1 cellular context compared by ENCODE assay signal in the genomic region with DNA sequence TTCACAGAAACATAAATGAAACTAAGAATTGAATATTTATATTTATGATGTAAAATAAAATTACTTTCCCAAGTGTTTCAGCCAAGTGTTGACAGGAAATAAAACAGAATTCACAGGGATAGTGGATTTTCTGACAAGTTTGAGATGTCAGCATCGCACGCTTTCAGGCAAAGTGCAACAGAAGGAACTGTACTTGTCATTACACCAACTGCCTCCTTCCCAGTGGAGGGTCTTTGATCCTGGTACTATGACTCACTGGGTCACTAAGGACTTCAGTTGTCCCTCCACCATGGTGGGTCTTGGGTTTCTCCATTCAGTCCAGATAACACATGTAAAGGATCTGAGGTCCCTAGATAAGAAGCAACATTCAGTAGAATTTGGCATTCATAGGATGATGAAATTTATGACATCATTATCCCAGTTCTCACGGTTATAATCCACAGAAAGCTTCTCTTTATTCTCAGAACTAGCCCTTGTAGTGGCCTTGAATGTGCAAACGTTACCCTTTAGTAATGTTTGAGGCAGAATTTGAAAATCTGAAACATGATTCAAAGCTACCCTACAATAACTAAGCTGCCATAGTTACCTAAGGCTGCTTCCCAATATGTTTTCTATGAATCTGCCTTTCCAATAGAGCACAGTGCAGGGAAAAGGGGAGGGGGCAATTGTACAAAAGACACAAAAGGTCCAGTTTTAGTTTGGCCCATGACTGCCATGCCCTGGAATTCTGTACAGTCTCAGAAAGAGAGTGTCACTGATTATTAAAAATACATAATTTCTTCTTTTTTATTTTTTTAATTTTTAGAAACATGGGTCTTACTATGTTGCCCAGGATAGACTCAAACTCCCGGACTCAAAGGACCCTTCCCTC.
A peak's percentile ranks its signal among the peaks of the same experiment; 100 is the strongest.
TF ChIP-seq lines count a peak whose summit lies in the region.

No MANE protein-coding gene starts in this region.

TF ChIP-seq in K562, 482 proteins besides CTCF, POLR2A, EP300 and RAD21 (continued from another document and continues in another):
- TF ChIP-seq OTX1 (CRISPR knock-in tag; IDR thresholded peaks at IDR 0.05) (peak; percentile 17; the same call in 1 of the 2 replicates), ZNF778 (CRISPR knock-in tag; IDR thresholded peaks at IDR 0.05) (no peak), DIDO1 (tag; IDR thresholded peaks at IDR 0.05; ENCODE audit: low read depth) (no peak), ZNF174 (CRISPR knock-in tag; IDR thresholded peaks at IDR 0.05) (peak; percentile 67; the same call in 1 of the 2 replicates), ZNF232 (CRISPR knock-in tag; IDR thresholded peaks at IDR 0.05) (no peak), NFYB (IDR thresholded peaks at IDR 0.05; ENCODE audit: extremely low read depth, insufficient read length) (no peak), CGGBP1 (CRISPR knock-in tag; IDR thresholded peaks at IDR 0.05) (no peak), JUN (IDR thresholded peaks at IDR 0.05; ENCODE audit: borderline replicate concordance, low read depth, low read length) (peak; percentile 98), JUN (CRISPR knock-in tag; IDR thresholded peaks at IDR 0.05; ENCODE audit: borderline replicate concordance) (peak; percentile 96), HNRNPLL (IDR thresholded peaks at IDR 0.05; ENCODE audit: low read depth, low read length, poor library complexity, severe bottlenecking) (no peak), KHSRP (IDR thresholded peaks at IDR 0.05) (no peak), KLF6 (CRISPR knock-in tag; IDR thresholded peaks at IDR 0.05; ENCODE audit: borderline replicate concordance) (peak; percentile 68; the same call in 1 of the 2 replicates), FOXK1 (CRISPR knock-in tag; IDR thresholded peaks at IDR 0.05; ENCODE audit: borderline replicate concordance) (no peak), ETV6 (IDR thresholded peaks at IDR 0.05; ENCODE audit: borderline replicate concordance in 1 of 2, low read depth in 2 of 2, low read length in 1 of 2) (no peak; a peak in 1 of 4 replicates), ETV6 (CRISPR knock-in tag; IDR thresholded peaks at IDR 0.05; ENCODE audit: borderline replicate concordance) (no peak), ELF1 (tag; IDR thresholded peaks at IDR 0.05) (0 out of 2 replicates have a peak, but pooled peaks have one; percentile 28), TAF9B (IDR thresholded peaks at IDR 0.05; ENCODE audit: partially characterized antibody) (peak; percentile 97), ZFP1 (CRISPR knock-in tag; IDR thresholded peaks at IDR 0.05) (no peak), ZC3H4 (CRISPR knock-in tag; IDR thresholded peaks at IDR 0.05; ENCODE audit: borderline replicate concordance) (no peak), ZNF408 (CRISPR knock-in tag; IDR thresholded peaks at IDR 0.05; ENCODE audit: low read depth) (no peak), GTF2B (IDR thresholded peaks at IDR 0.05; ENCODE audit: extremely low read depth, insufficient read length) (peak; percentile 19), SAP30 (IDR thresholded peaks at IDR 0.05; ENCODE audit: borderline replicate concordance, insufficient read depth, low read depth, low read length, poor library complexity, severe bottlenecking) (no peak), RBM15 (IDR thresholded peaks at IDR 0.05; ENCODE audit: insufficient read depth, low read length) (no peak), JUNB (CRISPR knock-in tag; conservative IDR thresholded peaks at IDR 0.05) (peak; percentile 77), ZNF41 (CRISPR knock-in tag; conservative IDR thresholded peaks at IDR 0.05) (peak; percentile 65), CHAMP1 (IDR thresholded peaks at IDR 0.05) (peak; percentile 93; the same call in 1 of the 2 replicates), ZNF280A (IDR thresholded peaks at IDR 0.05; ENCODE audit: low read depth, partially characterized antibody) (no peak), LARP7 (IDR thresholded peaks at IDR 0.05) (no peak), ATF1 (CRISPR knock-in tag; IDR thresholded peaks at IDR 0.05) (no peak), ATF1 (tag; IDR thresholded peaks at IDR 0.05) (peak; percentile 94), SMAD1 (IDR thresholded peaks at IDR 0.05; ENCODE audit: low read depth, low read length, partially characterized antibody) (peak; percentile 36), MIER1 (IDR thresholded peaks at IDR 0.05; ENCODE audit: low read depth) (no peak; the same call in 1 of the 2 replicates), SRSF7 (optimal IDR thresholded peaks at IDR 0.05; ENCODE audit: low read depth, low read length) (no peak), ZNF146 (CRISPR knock-in tag; IDR thresholded peaks at IDR 0.05; ENCODE audit: unreplicated experiment) (no peak), ZNF830 (CRISPR knock-in tag; IDR thresholded peaks at IDR 0.05) (no peak)
- TF ChIP-seq, protein P1, sequence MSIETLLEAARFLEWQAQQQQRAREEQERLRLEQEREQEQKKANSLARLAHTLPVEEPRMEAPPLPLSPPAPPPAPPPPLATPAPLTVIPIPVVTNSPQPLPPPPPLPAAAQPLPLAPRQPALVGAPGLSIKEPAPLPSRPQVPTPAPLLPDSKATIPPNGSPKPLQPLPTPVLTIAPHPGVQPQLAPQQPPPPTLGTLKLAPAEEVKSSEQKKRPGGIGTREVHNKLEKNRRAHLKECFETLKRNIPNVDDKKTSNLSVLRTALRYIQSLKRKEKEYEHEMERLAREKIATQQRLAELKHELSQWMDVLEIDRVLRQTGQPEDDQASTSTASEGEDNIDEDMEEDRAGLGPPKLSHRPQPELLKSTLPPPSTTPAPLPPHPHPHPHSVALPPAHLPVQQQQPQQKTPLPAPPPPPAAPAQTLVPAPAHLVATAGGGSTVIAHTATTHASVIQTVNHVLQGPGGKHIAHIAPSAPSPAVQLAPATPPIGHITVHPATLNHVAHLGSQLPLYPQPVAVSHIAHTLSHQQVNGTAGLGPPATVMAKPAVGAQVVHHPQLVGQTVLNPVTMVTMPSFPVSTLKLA (conservative IDR thresholded peaks at IDR 0.05): peak; percentile 51 to 86; a peak in 3 of 4 replicates
- TF ChIP-seq, protein P2, sequence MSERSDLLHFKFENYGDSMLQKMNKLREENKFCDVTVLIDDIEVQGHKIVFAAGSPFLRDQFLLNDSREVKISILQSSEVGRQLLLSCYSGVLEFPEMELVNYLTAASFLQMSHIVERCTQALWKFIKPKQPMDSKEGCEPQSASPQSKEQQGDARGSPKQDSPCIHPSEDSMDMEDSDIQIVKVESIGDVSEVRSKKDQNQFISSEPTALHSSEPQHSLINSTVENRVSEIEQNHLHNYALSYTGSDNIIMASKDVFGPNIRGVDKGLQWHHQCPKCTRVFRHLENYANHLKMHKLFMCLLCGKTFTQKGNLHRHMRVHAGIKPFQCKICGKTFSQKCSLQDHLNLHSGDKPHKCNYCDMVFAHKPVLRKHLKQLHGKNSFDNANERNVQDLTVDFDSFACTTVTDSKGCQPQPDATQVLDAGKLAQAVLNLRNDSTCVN (CRISPR knock-in tag; IDR thresholded peaks at IDR 0.05): no peak
- TF ChIP-seq, protein P3, sequence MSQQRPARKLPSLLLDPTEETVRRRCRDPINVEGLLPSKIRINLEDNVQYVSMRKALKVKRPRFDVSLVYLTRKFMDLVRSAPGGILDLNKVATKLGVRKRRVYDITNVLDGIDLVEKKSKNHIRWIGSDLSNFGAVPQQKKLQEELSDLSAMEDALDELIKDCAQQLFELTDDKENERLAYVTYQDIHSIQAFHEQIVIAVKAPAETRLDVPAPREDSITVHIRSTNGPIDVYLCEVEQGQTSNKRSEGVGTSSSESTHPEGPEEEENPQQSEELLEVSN (IDR thresholded peaks at IDR 0.05; ENCODE audit: borderline replicate concordance in 1 of 2, extremely low read depth in 1 of 2, insufficient read depth in 1 of 2, insufficient read length in 1 of 2, low read depth in 1 of 2, low read length in 1 of 2, poor library complexity in 1 of 2, severe bottlenecking in 1 of 2): peak in 1 of 2 experiments; percentile 35
- TF ChIP-seq, protein P4, sequence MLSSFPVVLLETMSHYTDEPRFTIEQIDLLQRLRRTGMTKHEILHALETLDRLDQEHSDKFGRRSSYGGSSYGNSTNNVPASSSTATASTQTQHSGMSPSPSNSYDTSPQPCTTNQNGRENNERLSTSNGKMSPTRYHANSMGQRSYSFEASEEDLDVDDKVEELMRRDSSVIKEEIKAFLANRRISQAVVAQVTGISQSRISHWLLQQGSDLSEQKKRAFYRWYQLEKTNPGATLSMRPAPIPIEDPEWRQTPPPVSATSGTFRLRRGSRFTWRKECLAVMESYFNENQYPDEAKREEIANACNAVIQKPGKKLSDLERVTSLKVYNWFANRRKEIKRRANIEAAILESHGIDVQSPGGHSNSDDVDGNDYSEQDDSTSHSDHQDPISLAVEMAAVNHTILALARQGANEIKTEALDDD (IDR thresholded peaks at IDR 0.05): peak; percentile 82
